ENCODE assay signal across 8 cellular contexts in the genomic region with DNA sequence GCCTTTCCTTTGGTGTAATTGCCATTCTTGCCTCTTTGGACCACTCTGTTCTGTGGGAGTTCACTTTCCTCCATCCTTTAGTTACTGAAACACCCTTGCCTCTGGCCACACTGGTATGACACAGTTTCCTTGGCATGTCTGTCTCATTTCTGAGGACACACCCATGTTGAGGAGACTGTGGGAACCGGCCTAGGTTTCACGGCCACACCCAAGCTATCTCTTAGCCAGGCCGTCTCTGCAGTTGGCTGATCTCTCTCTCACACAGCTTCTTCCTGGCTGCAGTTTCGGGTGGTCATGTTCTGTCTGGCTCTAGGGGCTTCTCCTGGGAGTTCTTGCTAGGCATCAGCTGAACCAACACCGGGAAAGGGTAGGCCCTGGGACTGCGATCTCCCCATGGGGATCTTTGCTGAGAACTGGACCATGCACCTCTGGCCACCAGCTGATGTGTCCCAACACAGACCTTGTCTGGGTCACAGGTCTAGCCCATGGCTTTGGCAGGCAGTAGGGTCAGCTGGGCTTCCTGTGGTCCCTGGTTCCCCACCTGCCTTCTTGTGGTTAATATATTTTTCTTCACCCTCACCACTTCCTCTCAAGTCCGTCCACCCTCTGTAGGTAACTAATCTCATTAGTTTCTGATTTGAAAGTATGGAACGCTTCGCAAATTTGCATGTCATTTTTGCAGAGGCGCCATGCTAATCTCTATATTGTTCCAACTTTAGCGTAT. TPM values are rescaled to one million over a fixed set of nuclear protein-coding genes. Genes with fewer than 3 reads are reported as not detected.
DNase-seq lines count a peak whose midpoint lies in the region; ATAC-seq and TF ChIP-seq lines count a peak whose summit lies in the region.

No MANE protein-coding gene starts in this region.

- no peaks in the 10 kb centered on the region for H4K20me1 ChIP-seq in fibroblast of lung (ENCODE audit: control insufficient read depth, extremely low read depth, insufficient read depth, low read length)

- H3K9ac ChIP-seq in fibroblast of lung (ENCODE audit: insufficient read depth, low read length) (no peak overlapping the region), endodermal cell (ENCODE audit: extremely low read depth, low read length, poor library complexity, severe bottlenecking) (no peak overlapping the region)

- peak overlapping the region; percentile 51 for H3K27ac ChIP-seq in fibroblast of lung (ENCODE audit: insufficient read depth, low read length)
- H3K27ac ChIP-seq in transverse colon = peak overlapping the region; percentile 60 to 75 (median 64)
- no peak overlapping the region for H3K27ac ChIP-seq in endodermal cell (ENCODE audit: low read depth, low read length)

- intact Hi-C loops in transverse colon (cut with DNase I; ENCODE audit: low total_unique reads) = no loop called here

- no peak overlapping the region for H3K4me3 Mint-ChIP-seq in endodermal cell

- TF ChIP-seq EP300 in transverse colon (IDR thresholded peaks at IDR 0.05; ENCODE audit: low read depth) = no peak

- no peaks in the 10 kb centered on the region for H3K27me3 Mint-ChIP-seq in endodermal cell (ENCODE audit: insufficient read depth)

- in situ Hi-C loops in transverse colon (cut with MboI; ENCODE audit: low pct_ligation_motif_present in 1 of 4, low pct_unique_long_range_greater_than_20kb in 1 of 4, low sequenced_read_pairs in 3 of 4) = no loop called here

- H3K4me3 ChIP-seq in fibroblast of lung (replicated peaks in 1 of 4; ENCODE audit: control extremely low read depth in 1 of 4, insufficient read depth in 1 of 4, low read depth in 3 of 4, low read length in 4 of 4) (no peak overlapping the region), transverse colon (no peak overlapping the region), endodermal cell (ENCODE audit: low read length) (no peak overlapping the region)

- no peaks in the 10 kb centered on the region for H3K27me3 ChIP-seq in fibroblast of lung (ENCODE audit: control insufficient read depth, insufficient read depth, low read length)
- no peaks in the 10 kb centered on the region for H3K27me3 ChIP-seq in transverse colon
- no peaks in the 10 kb centered on the region for H3K27me3 ChIP-seq in endodermal cell (ENCODE audit: control insufficient read depth, insufficient read depth, low read length, poor library complexity, severe bottlenecking)

- peak overlapping the region; percentile 46 for H3K4me2 ChIP-seq in fibroblast of lung (ENCODE audit: extremely low read depth, insufficient read depth, low read length)

- peaks cover 10% of the 10 kb centered on the region for H3K9me3 Mint-ChIP-seq in endodermal cell

- TF ChIP-seq CTCF in fibroblast of lung (conservative IDR thresholded peaks at IDR 0.05 in 1 of 2, IDR thresholded peaks at IDR 0.05 in 1 of 2; ENCODE audit: low read depth in 1 of 2, low read length in 2 of 2) (no peak), transverse colon (IDR thresholded peaks at IDR 0.05) (no peak), endodermal cell (conservative IDR thresholded peaks at IDR 0.05) (no peak)

- TF ChIP-seq POLR2A in transverse colon (IDR thresholded peaks at IDR 0.05) = no peak

- no peak overlapping the region for H3K27ac Mint-ChIP-seq in endodermal cell

- DNase-seq in NCI-H226 (peak; percentile 97), fibroblast of lung (ENCODE audit: low read depth in 2 of 2) (peak; percentile 87 to 89), transverse colon (peak; percentile 76), SKM-1 (lab: John Stamatoyannopoulos, UW; ENCODE audit: unreplicated experiment) (no peak), endodermal cell (no peak)
- DNase-seq in activated CD4-positive, alpha-beta T cell treated with anti-CD3 and anti-CD28 coated beads, Interleukin-2, amount 50 U/mL, for 48 hours = no peak

- H3K9me3 ChIP-seq in fibroblast of lung (ENCODE audit: control insufficient read depth, insufficient read depth, low read depth, low read length) (no peaks in the 10 kb centered on the region), transverse colon (no peaks in the 10 kb centered on the region), endodermal cell (ENCODE audit: control insufficient read depth, low read length) (peaks cover 9% of the 10 kb centered on the region)

- no peaks in the 10 kb centered on the region for H3K36me3 Mint-ChIP-seq in endodermal cell (ENCODE audit: low read depth)

- no peaks in the 10 kb centered on the region for H3K4me1 Mint-ChIP-seq in endodermal cell

- H2AFZ ChIP-seq in fibroblast of lung (ENCODE audit: low read length) = peak overlapping the region; percentile 43

- H3K79me2 ChIP-seq in fibroblast of lung (ENCODE audit: control insufficient read depth, insufficient read depth, low read length) = no peaks in the 10 kb centered on the region

- no peaks in the 10 kb centered on the region for H3K36me3 ChIP-seq in fibroblast of lung (ENCODE audit: control insufficient read depth, insufficient read depth, low read length)
- peaks cover 0 to 5% (median under 1%) of the 10 kb centered on the region in 4 donors for H3K36me3 ChIP-seq in transverse colon
- no peaks in the 10 kb centered on the region for H3K36me3 ChIP-seq in endodermal cell (ENCODE audit: control insufficient read depth, insufficient read depth, low read length)

- 56 to 89% methylated on average over 1 to 11 of the region's 11 CpGs for WGBS in transverse colon (ENCODE audit: low coverage in 1 of 2), 2 donors
- 92 to 95% methylated on average over 8 to 11 of the region's 11 CpGs for WGBS in endodermal cell (ENCODE audit: insufficient coverage in 1 of 2, insufficient read length in 1 of 2), 2 experiments

- ATAC-seq in GM18508 (IDR thresholded peaks at IDR 0.05; ENCODE audit: insufficient read depth, unreplicated experiment) (peak; percentile 94), HG02571 (IDR thresholded peaks at IDR 0.05; ENCODE audit: unreplicated experiment) (peak; percentile 80)

- H3K4me1 ChIP-seq in fibroblast of lung (ENCODE audit: control insufficient read depth, extremely low read depth, insufficient read depth, low read length) = peaks cover 10% of the 10 kb centered on the region
- H3K4me1 ChIP-seq in transverse colon = peaks cover 13 to 64% (median 38%) of the 10 kb centered on the region in 4 donors
- no peaks in the 10 kb centered on the region for H3K4me1 ChIP-seq in endodermal cell (ENCODE audit: control insufficient read depth, insufficient read depth, low read length)

RNA-seq across cellular contexts. Expression of a gene that starts 24.9 kb away (rescaled TPM):
- 3.1 and 5.3 TPM in 2 replicates for total RNA-seq in fibroblast of lung
- polyA plus RNA-seq in fibroblast of lung = 0.31 and 0.38 TPM in 2 replicates
- polyA plus RNA-seq in fibroblast of lung (2012) = 0.64 and 0.86 TPM in 2 replicates
- polyA minus RNA-seq in fibroblast of lung (ENCODE audit: low replicate concordance) = 0.93 and 10.3 TPM in 2 replicates
- 10 to 100 TPM; 14.2 to 27.5 (median 21.7) TPM for total RNA-seq in transverse colon
- under 1 TPM; 0.57 to 0.93 TPM for total RNA-seq in endodermal cell
- polyA plus RNA-seq in endodermal cell (2013, experiment 1 of 2) = 0.68 TPM
- polyA plus RNA-seq in endodermal cell (2013, experiment 2 of 2) = 0.79 TPM

RNA-seq across cellular contexts. Expression of a gene that starts 54.9 kb away (rescaled TPM):
- total RNA-seq in fibroblast of lung = 522 and 674 TPM in 2 replicates
- polyA plus RNA-seq in fibroblast of lung = 245 and 275 TPM in 2 replicates
- polyA plus RNA-seq in fibroblast of lung (2012) = 187 and 207 TPM in 2 replicates
- polyA minus RNA-seq in fibroblast of lung (ENCODE audit: low replicate concordance) = 111 and 122 TPM in 2 replicates
- total RNA-seq in transverse colon = 100 to 1,000 TPM; 159 to 260 (median 184) TPM
- total RNA-seq in endodermal cell = 100 to 1,000 TPM; 198 to 214 TPM
- polyA plus RNA-seq in endodermal cell (2013, experiment 1 of 2) = 175 TPM
- polyA plus RNA-seq in endodermal cell (2013, experiment 2 of 2) = 176 TPM

Comparison
In these comparisons a context has a peak if more than half of its experiments do, and no peak if none do; other contexts are left out.
1. DNase-seq: peak in NCI-H226 (single experiment), fibroblast of lung (2 of 2) and transverse colon (single experiment); none in SKM-1 (single experiment), activated CD4-positive, alpha-beta T cell treated with anti-CD3 and anti-CD28 coated beads, Interleukin-2, amount 50 U/mL, for 48 hours (0 of 2) and endodermal cell (single experiment).